8 cellular contexts compared by ENCODE assay signal in the genomic region with DNA sequence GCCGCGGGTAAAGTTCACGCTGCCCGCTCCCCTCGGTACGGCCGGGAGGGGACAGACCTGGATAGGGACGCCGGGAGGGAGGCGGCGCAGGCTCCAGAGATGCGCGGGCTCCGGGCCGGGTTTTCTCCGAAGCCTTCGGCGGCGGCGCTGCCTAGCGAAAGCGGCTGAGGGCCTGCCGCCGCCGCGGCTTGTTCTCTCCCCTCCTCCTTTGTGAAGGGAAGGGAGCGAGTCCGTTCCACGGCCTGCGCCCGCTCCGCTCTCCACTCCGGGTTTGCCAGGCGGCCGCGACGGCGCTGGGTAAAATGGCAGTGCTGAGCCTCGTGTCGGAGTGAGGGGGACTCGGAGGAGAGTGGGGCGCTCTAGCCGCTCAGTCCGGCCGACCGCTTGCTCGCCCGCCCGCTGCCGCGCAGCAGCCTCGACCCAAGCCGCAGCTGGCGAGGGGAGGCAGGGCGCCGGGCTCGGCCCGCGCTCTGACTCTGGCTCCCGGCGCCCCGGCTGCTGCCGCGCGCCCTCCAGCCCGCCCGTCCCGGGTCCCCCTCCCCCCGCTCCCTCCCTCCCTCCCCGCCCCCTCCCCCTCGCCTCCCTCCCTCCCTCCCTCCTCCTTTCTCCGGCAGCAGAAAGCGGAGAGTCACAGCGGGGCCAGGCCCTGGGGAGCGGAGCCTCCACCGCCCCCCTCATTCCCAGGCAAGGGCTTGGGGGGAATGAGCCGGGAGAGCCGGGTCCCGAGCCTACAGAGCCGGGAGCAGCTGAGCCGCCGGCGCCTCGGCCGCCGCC. TPM values are rescaled to one million over a fixed set of nuclear protein-coding genes. Genes with fewer than 3 reads are reported as not detected.
DNase-seq lines count a peak whose midpoint lies in the region; ATAC-seq and TF ChIP-seq lines count a peak whose summit lies in the region.

A gene (plus strand): TSS at position 599 of the 774 bp plus-strand sequence. CDS start 389 bp downstream, outside the sequence.

- DNase-seq in DMS79 treated with DMSO at 0.1 percent for 48 hours (lab: John Stamatoyannopoulos, UW) (peak; percentile 96), H4 (ENCODE audit: low spot score) (peak; percentile 92), LoVo (ENCODE audit: low spot score) (peak; percentile 92), RWPE2 (ENCODE audit: low spot score) (peak; percentile 79), fibroblast of gingiva (ENCODE audit: low read depth) (peak; percentile 98), naive B cell (peak; percentile 98)
- peak; percentile 86 to 87 for DNase-seq in stimulated activated CD8-positive, alpha-beta memory T cell treated with anti-CD3 and anti-CD28 coated beads, Interleukin-7, amount 100 ng/mL, for 48 hours (ENCODE audit: extremely low read depth in 1 of 2, low read depth in 1 of 2)

- peak within 1 kb of the TSS; percentile 95 for H3K27ac ChIP-seq in RWPE2 (ENCODE audit: poor library complexity, severe bottlenecking)

- peaks cover 5% of the 10 kb centered on the region for H3K36me3 Mint-ChIP-seq in activated T-helper 17 cell treated with anti-CD3 and anti-CD28 coated beads, Interleukin-2, amount 50 U/mL, for 72 hours (ENCODE audit: low read depth)
- no peaks in the 10 kb centered on the region for H3K36me3 Mint-ChIP-seq in naive B cell

- no peak for TF ChIP-seq CTCF in RWPE2 (IDR thresholded peaks at IDR 0.05; ENCODE audit: poor library complexity, severe bottlenecking)

- ATAC-seq in RWPE2 (ENCODE audit: low read depth): peak; percentile 28
- ATAC-seq in activated T-helper 17 cell treated with anti-CD3 and anti-CD28 coated beads, Interleukin-2, amount 50 U/mL, for 72 hours (replicated peaks): peak; percentile 46
- ATAC-seq in naive B cell (ENCODE audit: low read depth in 2 of 2): peak; percentile 46 to 53

- H3K27me3 ChIP-seq in RWPE2 (ENCODE audit: insufficient read depth, poor library complexity, severe bottlenecking): no peaks in the 10 kb centered on the region

- peaks cover 15% of the 10 kb centered on the region for H3K4me1 Mint-ChIP-seq in activated T-helper 17 cell treated with anti-CD3 and anti-CD28 coated beads, Interleukin-2, amount 50 U/mL, for 72 hours
- H3K4me1 Mint-ChIP-seq in naive B cell: peaks cover 25 to 35% (median 34%) of the 10 kb centered on the region in 3 donors

- H3K4me1 ChIP-seq in RWPE2 (ENCODE audit: insufficient read depth, poor library complexity, severe bottlenecking): peaks cover 39% of the 10 kb centered on the region

- peak within 1 kb of the TSS; percentile 95 for H3K4me3 ChIP-seq in RWPE2 (ENCODE audit: severe bottlenecking)

- peak within 1 kb of the TSS; percentile 90 for H3K4me3 Mint-ChIP-seq in activated T-helper 17 cell treated with anti-CD3 and anti-CD28 coated beads, Interleukin-2, amount 50 U/mL, for 72 hours
- H3K4me3 Mint-ChIP-seq in naive B cell: peak within 1 kb of the TSS in 7 of 8 donors; percentile 86 to 99 (median 96)

- H3K9me3 ChIP-seq in RWPE2 (ENCODE audit: severe bottlenecking): no peaks in the 10 kb centered on the region

- H3K27ac Mint-ChIP-seq in activated T-helper 17 cell treated with anti-CD3 and anti-CD28 coated beads, Interleukin-2, amount 50 U/mL, for 72 hours: peak within 1 kb of the TSS; percentile 85
- H3K27ac Mint-ChIP-seq in naive B cell: peak within 1 kb of the TSS; percentile 66 to 96 (median 90)

- H3K9me3 Mint-ChIP-seq in activated T-helper 17 cell treated with anti-CD3 and anti-CD28 coated beads, Interleukin-2, amount 50 U/mL, for 72 hours: no peaks in the 10 kb centered on the region
- no peaks in the 10 kb centered on the region for H3K9me3 Mint-ChIP-seq in naive B cell

- peaks cover 13% of the 10 kb centered on the region; the same call in 1 of the 2 replicates for H3K36me3 ChIP-seq in RWPE2 (ENCODE audit: low read depth)

- H3K27me3 Mint-ChIP-seq in activated T-helper 17 cell treated with anti-CD3 and anti-CD28 coated beads, Interleukin-2, amount 50 U/mL, for 72 hours: no peaks in the 10 kb centered on the region
- no peaks in the 10 kb centered on the region for H3K27me3 Mint-ChIP-seq in naive B cell

RNA-seq across cellular contexts. Expression of the gene that starts here (rescaled TPM):
- total RNA-seq in H4 (2014; rRNA removed; shearing (Covaris generic)): 10.7 and 13.0 TPM in 2 replicates
- 10 to 100 TPM; 72.5 to 83.4 TPM for total RNA-seq in activated T-helper 17 cell treated with anti-CD3 and anti-CD28 coated beads, Interleukin-2, amount 50 U/mL, for 72 hours
- polyA plus RNA-seq in naive B cell (ENCODE audit: low read depth in 6 of 6): 10 to 100 TPM in 5 of 6 donors, 1 to 10 TPM in 1; 8.8 to 38.2 (median 18.9) TPM

Comparison
In these comparisons a context has a peak if more than half of its experiments do, and no peak if none do; other contexts are left out.
1. Peak in every context shown above with its lines: DNase-seq, ATAC-seq, H3K4me3 ChIP-seq and H3K27ac ChIP-seq.